ENCODE assay signal across 24 cellular contexts in genomic region chr5:55143624-55144023, GRCh38. TPM values are rescaled to one million over a fixed set of nuclear protein-coding genes. Genes with fewer than 3 reads are reported as not detected.
DNase-seq lines count a peak whose midpoint lies in the region; ATAC-seq and TF ChIP-seq lines count a peak whose summit lies in the region.
"Had no signal": no experiment of that assay in that cellular context is flagged by ENCODE, and none has a peak within 500 bp of the region (broad histone marks: within the 10 kb centered on the region; RNA-seq: fewer than 3 reads in every experiment).

No MANE protein-coding gene starts in this region.

- H3F3A ChIP-seq in GM23338 (replicated peaks; ENCODE audit: low read depth) (no peaks in the 10 kb centered on the region), neural progenitor cell (ENCODE audit: low read depth) (peaks cover 9% of the 10 kb centered on the region)

- CTCF ChIA-PET in GM10248 (lab: Yijun Ruan, JAX): no interaction called here

- no peak for ATAC-seq in GM23338
- peak; percentile 93 for ATAC-seq in left lobe of liver
- ATAC-seq in right lobe of liver: peak; percentile 85 to 95 (median 92)
- ATAC-seq in GM19395 (IDR thresholded peaks at IDR 0.05; ENCODE audit: unreplicated experiment): no peak
- ATAC-seq: HCT116 had no signal

- H3K4me3 Mint-ChIP-seq in GM23338: no peak overlapping the region
- H3K4me3 Mint-ChIP-seq in neural progenitor cell: no peak overlapping the region
- H3K4me3 Mint-ChIP-seq: CD14-positive monocyte; CD4-positive, alpha-beta T cell; CD8-positive, alpha-beta memory T cell; H9 had no signal

- 28% methylated on average over 4 of the region's 4 CpGs for WGBS in right lobe of liver (ENCODE audit: insufficient coverage, low coverage, low lambda C conversion rate, missing lambda C conversion rate)

- H2AFZ ChIP-seq in GM23338: no peak overlapping the region
- H2AFZ ChIP-seq in neural progenitor cell (replicated peaks): peak overlapping the region; percentile 45
- H2AFZ ChIP-seq: GM23248 had no signal

- H3K27me3 ChIP-seq in GM23338 (ENCODE audit: insufficient read depth): no peaks in the 10 kb centered on the region
- no peaks in the 10 kb centered on the region for H3K27me3 ChIP-seq in right lobe of liver
- no peaks in the 10 kb centered on the region for H3K27me3 ChIP-seq in neural progenitor cell
- H3K27me3 ChIP-seq: BE2C; BLaER1 treated with 17β-estradiol and CSF1 and Interleukin-3, amounts not matched to agents 10 nM and 100 nM had no signal

- H3K4me1 ChIP-seq in GM23338 (ENCODE audit: insufficient read depth): no peaks in the 10 kb centered on the region
- no peaks in the 10 kb centered on the region for H3K4me1 ChIP-seq in right lobe of liver
- no peaks in the 10 kb centered on the region for H3K4me1 ChIP-seq in neural progenitor cell
- H3K4me1 ChIP-seq: BE2C had no signal

- peaks cover 4% of the 10 kb centered on the region; the same call in 2 of the 3 replicates for H3K4me1 Mint-ChIP-seq in GM23338
- peaks cover 11% of the 10 kb centered on the region for H3K4me1 Mint-ChIP-seq in neural progenitor cell

- H3K36me3 Mint-ChIP-seq in GM23338 (ENCODE audit: low read depth): no peaks in the 10 kb centered on the region
- no peaks in the 10 kb centered on the region for H3K36me3 Mint-ChIP-seq in neural progenitor cell
- H3K36me3 Mint-ChIP-seq: CD14-positive monocyte had no signal

- H3K79me2 ChIP-seq in GM23338 (replicated peaks; ENCODE audit: insufficient read depth) (no peaks in the 10 kb centered on the region), neural progenitor cell (ENCODE audit: low read depth) (no peaks in the 10 kb centered on the region)

- no peak for TF ChIP-seq POLR2A in right lobe of liver (IDR thresholded peaks at IDR 0.05)

- H3K9me2 ChIP-seq in GM23338 (ENCODE audit: insufficient read depth): no peaks in the 10 kb centered on the region

- H3K4me3 ChIP-seq in GM23338: no peak overlapping the region
- no peak overlapping the region for H3K4me3 ChIP-seq in right lobe of liver
- H3K4me3 ChIP-seq in neural progenitor cell: no peak overlapping the region
- H3K4me3 ChIP-seq: BLaER1 treated with 17β-estradiol and CSF1 and Interleukin-3, amounts not matched to agents 10 nM and 100 nM; GM23248 had no signal

- H4K20me1 ChIP-seq in GM23338 (replicated peaks; ENCODE audit: insufficient read depth) (no peaks in the 10 kb centered on the region), neural progenitor cell (ENCODE audit: low read depth) (no peaks in the 10 kb centered on the region)
- H4K20me1 ChIP-seq: BLaER1 treated with 17β-estradiol and CSF1 and Interleukin-3, amounts not matched to agents 10 nM and 100 nM had no signal

- POLR2A ChIA-PET in GM10248 (lab: Yijun Ruan, JAX): no interaction called here

- H3K4me2 ChIP-seq in GM23338 (no peak overlapping the region), neural progenitor cell (no peak overlapping the region)
- H3K4me2 ChIP-seq: BLaER1 treated with 17β-estradiol and CSF1 and Interleukin-3, amounts not matched to agents 10 nM and 100 nM had no signal

- intact Hi-C loops in right lobe of liver (cut with DNase I): no loop called here

- no peak for DNase-seq in GM23338 (ENCODE audit: low spot score)
- DNase-seq in left lobe of liver (ENCODE audit: low spot score): peak; percentile 54
- DNase-seq in right lobe of liver: peak; percentile 40 to 61 (median 56)
- DNase-seq in neural progenitor cell (ENCODE audit: low spot score): no peak
- DNase-seq in GM10248 (ENCODE audit: extremely low spot score): no peak
- DNase-seq in hepatic stellate cell (ENCODE audit: low spot score): no peak
- DNase-seq in pons (ENCODE audit: low spot score): no peak
- DNase-seq: ACHN; AML-193; BE2C; CD4-positive, alpha-beta T cell; CD8-positive, alpha-beta memory T cell; DMS 273 treated with DMSO at 0.1 percent for 48 hours; DMS79; EL; GDM1; GM23248; H9 had no signal

- H3K9ac ChIP-seq in neural progenitor cell: no peak overlapping the region
- H3K9ac ChIP-seq: BLaER1 treated with 17β-estradiol and CSF1 and Interleukin-3, amounts not matched to agents 10 nM and 100 nM; GM23248 had no signal

- H3K27me3 Mint-ChIP-seq in GM23338 (ENCODE audit: insufficient read depth, low read depth, poor library complexity): peaks cover 6% of the 10 kb centered on the region
- H3K27me3 Mint-ChIP-seq in neural progenitor cell (ENCODE audit: insufficient read depth, low read depth): no peaks in the 10 kb centered on the region
- H3K27me3 Mint-ChIP-seq: CD4-positive, alpha-beta T cell had no signal

- no peak for TF ChIP-seq CTCF in GM23338 (conservative IDR thresholded peaks at IDR 0.05; ENCODE audit: low read depth in 2 of 2)
- TF ChIP-seq CTCF in right lobe of liver (IDR thresholded peaks at IDR 0.05): no peak
- no peak for TF ChIP-seq CTCF in neural progenitor cell (IDR thresholded peaks at IDR 0.05)
- TF ChIP-seq CTCF in GM10248 (IDR thresholded peaks at IDR 0.05; ENCODE audit: control extremely low read depth, extremely low read depth, low read depth, missing control alignments): no peak

- H3K36me3 ChIP-seq in GM23338 (ENCODE audit: insufficient read depth): no peaks in the 10 kb centered on the region
- H3K36me3 ChIP-seq in right lobe of liver: no peaks in the 10 kb centered on the region
- no peaks in the 10 kb centered on the region for H3K36me3 ChIP-seq in neural progenitor cell
- H3K36me3 ChIP-seq: BE2C; BLaER1 treated with 17β-estradiol and CSF1 and Interleukin-3, amounts not matched to agents 10 nM and 100 nM had no signal

- no peaks in the 10 kb centered on the region for H3K9me3 Mint-ChIP-seq in GM23338
- no peaks in the 10 kb centered on the region for H3K9me3 Mint-ChIP-seq in neural progenitor cell
- H3K9me3 Mint-ChIP-seq: CD4-positive, alpha-beta T cell; CD8-positive, alpha-beta memory T cell; H9 had no signal

- peak overlapping the region; percentile 20; the same call in 1 of the 2 replicates for H3K27ac Mint-ChIP-seq in GM23338
- H3K27ac Mint-ChIP-seq in neural progenitor cell: no peak overlapping the region
- H3K27ac Mint-ChIP-seq: CD14-positive monocyte; CD4-positive, alpha-beta T cell; H9 had no signal

- no peak overlapping the region for H3K27ac ChIP-seq in GM23338 (ENCODE audit: low read depth)
- H3K27ac ChIP-seq in right lobe of liver: no peak overlapping the region
- H3K27ac ChIP-seq in neural progenitor cell: no peak overlapping the region
- H3K27ac ChIP-seq: 22Rv1; BLaER1 treated with 17β-estradiol and CSF1 and Interleukin-3, amounts not matched to agents 10 nM and 100 nM; GM23248 had no signal

- no peaks in the 10 kb centered on the region for H3K9me3 ChIP-seq in right lobe of liver
- H3K9me3 ChIP-seq in neural progenitor cell (ENCODE audit: low read depth): no peaks in the 10 kb centered on the region
- H3K9me3 ChIP-seq: BE2C; BLaER1 treated with 17β-estradiol and CSF1 and Interleukin-3, amounts not matched to agents 10 nM and 100 nM had no signal

TF ChIP-seq in GM23338, 12 proteins besides CTCF, POLR2A, EP300 and RAD21 (continues in another document):
- TF ChIP-seq ZNF331 (CRISPR knock-in tag; IDR thresholded peaks at IDR 0.05; ENCODE audit: low read depth): no peak
- TF ChIP-seq ZNF114 (CRISPR knock-in tag; IDR thresholded peaks at IDR 0.05): no peak
- TF ChIP-seq EZH2 (IDR thresholded peaks at IDR 0.05; ENCODE audit: low read depth, unreplicated experiment): no peak
- TF ChIP-seq CREB1 (CRISPR knock-in tag; IDR thresholded peaks at IDR 0.05; ENCODE audit: low read depth): no peak
- no peak for TF ChIP-seq REST (IDR thresholded peaks at IDR 0.05; ENCODE audit: unreplicated experiment)

RNA-seq across cellular contexts. Expression of gene GPX8, which starts 16.3 kb away (rescaled TPM):
- total RNA-seq in GM23338 (2014; rRNA removed; shearing (Covaris generic)): 52.1 and 64.4 TPM in 2 replicates
- 59.1 and 66.1 TPM in 2 replicates for polyA plus RNA-seq in GM23338 (2016; fragmentation: Nextera tagmentation; extraction: Ambion mirVana)
- total RNA-seq in left lobe of liver (0.86 TPM), right lobe of liver (1 to 10 TPM in 5 of 6 experiments, under 1 TPM in 1; 0.24 to 3.2 (median 1.4) TPM), neural progenitor cell (ENCODE audit: low replicate concordance) (84.3 and 132 TPM in 2 replicates)
- total RNA-seq: CD4-positive, alpha-beta T cell; CD8-positive, alpha-beta memory T cell had no signal
- polyA plus RNA-seq: CD14-positive monocyte; CD8-positive, alpha-beta memory T cell had no signal

RNA-seq across cellular contexts. Expression of gene CDC20B, which starts 29.4 kb away (rescaled TPM):
- not detected in 2 replicates for total RNA-seq in GM23338 (2014; rRNA removed; shearing (Covaris generic))
- polyA plus RNA-seq in GM23338 (2016; fragmentation: Nextera tagmentation; extraction: Ambion mirVana): not detected in 2 replicates
- not detected for total RNA-seq in left lobe of liver
- total RNA-seq in right lobe of liver: not detected
- total RNA-seq in neural progenitor cell (ENCODE audit: low replicate concordance): not detected in 2 replicates
- total RNA-seq: CD4-positive, alpha-beta T cell; GM23248; H4 had no signal
- polyA plus RNA-seq: CD14-positive monocyte; CD8-positive, alpha-beta memory T cell had no signal

RNA-seq across cellular contexts. Expression of gene GZMA, which starts 41.2 kb away (rescaled TPM):
- not detected in 2 replicates for total RNA-seq in GM23338 (2014; rRNA removed; shearing (Covaris generic))
- polyA plus RNA-seq in GM23338 (2016; fragmentation: Nextera tagmentation; extraction: Ambion mirVana): not detected in 2 replicates
- total RNA-seq in left lobe of liver (not detected), right lobe of liver (1 to 10 TPM in 4 of 6 experiments, under 1 TPM in 2; 0.53 to 2.9 (median 1.8) TPM), neural progenitor cell (ENCODE audit: low replicate concordance) (not detected in 2 replicates)
- total RNA-seq: GM23248, H4, H9 had no signal
- polyA plus RNA-seq: GM23248 had no signal

Comparison
In these comparisons a context has a peak if more than half of its experiments do, and no peak if none do; other contexts are left out.
1. ATAC-seq: peak in left lobe of liver (single experiment) and right lobe of liver (4 of 4); none in GM23338 (single experiment) and GM19395 (single experiment).
2. DNase-seq: peak in left lobe of liver (single experiment) and right lobe of liver (3 of 3); none in GM23338 (single experiment), neural progenitor cell (single experiment), GM10248 (single experiment), hepatic stellate cell (single experiment) and pons (single experiment).
3. RNA of gene GPX8, which starts 16.3 kb away (total RNA-seq): 84.3 to 132 TPM in neural progenitor cell and 52.1 to 64.4 TPM in GM23338; 0.24 to 3.2 TPM in right lobe of liver and 0.86 TPM in left lobe of liver (single experiment); every median in the first group is over 10 times any median in the second.